In genomic region chr19:48719263-48720171, GRCh38 we compare ENCODE assay signal across 8 cellular contexts. TPM values are rescaled to one million over a fixed set of nuclear protein-coding genes. Genes with fewer than 3 reads are reported as not detected.
DNase-seq lines count a peak whose midpoint lies in the region; ATAC-seq and TF ChIP-seq lines count a peak whose summit lies in the region.

A gene with protein sequence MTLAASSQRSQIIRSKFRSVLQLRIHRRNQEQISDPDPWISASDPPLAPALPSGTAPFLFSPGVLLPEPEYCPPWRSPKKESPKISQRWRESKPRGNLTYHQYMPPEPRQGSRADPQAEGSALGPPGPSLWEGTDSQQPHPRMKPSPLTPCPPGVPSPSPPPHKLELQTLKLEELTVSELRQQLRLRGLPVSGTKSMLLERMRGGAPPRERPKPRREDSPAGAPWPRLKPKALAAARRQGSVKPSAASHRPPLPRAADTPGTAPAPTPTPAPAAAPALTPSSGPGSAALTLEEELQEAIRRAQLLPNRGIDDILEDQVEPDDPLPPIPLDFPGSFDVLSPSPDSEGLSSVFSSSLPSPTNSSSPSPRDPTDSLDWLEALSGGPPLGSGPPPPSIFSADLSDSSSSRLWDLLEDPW (minus strand): TSS chr19:48719725. CDS start chr19:48719031, 694 bp downstream.

- no peaks in the 10 kb centered on the region for H3K27me3 Mint-ChIP-seq in MCF 10A (ENCODE audit: insufficient read depth, unreplicated experiment)

- no TSS peak for BruUV-seq in MCF 10A (replicated peaks; lab: Mats Ljungman, UMichigan)

- peak in 4 of 5 donors; percentile 33 to 52 (median 47) for DNase-seq in heart left ventricle
- DNase-seq in Right ventricle myocardium superior, result no peak
- DNase-seq in MCF 10A (ENCODE audit: unreplicated experiment), result no peak
- no peak for DNase-seq in head of caudate nucleus
- no peak for DNase-seq in effector CD4-positive, alpha-beta T cell
- no peak for DNase-seq in Ammon's horn (ENCODE audit: low spot score)

- peak within 1 kb of the TSS; percentile 19 to 94 (median 87) for H3K27ac ChIP-seq in heart left ventricle

- WGBS in heart left ventricle, 4 donors, result 63 to 78% (median 71%) methylated on average over 27 to 33 of the region's 33 CpGs

- H3K4me1 ChIP-seq in heart left ventricle, result peaks cover 10 to 75% (median 48%) of the 10 kb centered on the region in 12 donors
- peaks cover 16% of the 10 kb centered on the region for H3K4me1 ChIP-seq in mononuclear cell (ENCODE audit: insufficient read depth, low read length)

- CTCF ChIA-PET in MCF 10A (lab: Yijun Ruan, JAX), result no interaction called here

- no peaks in the 10 kb centered on the region for H3K36me3 Mint-ChIP-seq in MCF 10A (ENCODE audit: insufficient read depth, unreplicated experiment)

- TF ChIP-seq CTCF in heart left ventricle (IDR thresholded peaks at IDR 0.05) (no peak), MCF 10A (IDR thresholded peaks at IDR 0.05; ENCODE audit: unreplicated experiment) (no peak)

- peaks cover 0 to 38% (median 10%) of the 10 kb centered on the region in 9 donors for H3K36me3 ChIP-seq in heart left ventricle

- peak within 1 kb of the TSS; percentile 30 for H3K27ac Mint-ChIP-seq in MCF 10A (ENCODE audit: low read depth, unreplicated experiment)

- no peak for TF ChIP-seq POLR2A in heart left ventricle (IDR thresholded peaks at IDR 0.05)

- H3K9me3 ChIP-seq in heart left ventricle, result no peaks in the 10 kb centered on the region
- no peaks in the 10 kb centered on the region for H3K9me3 ChIP-seq in mononuclear cell (ENCODE audit: low read depth, low read length)

- no peaks in the 10 kb centered on the region for H3K9me3 Mint-ChIP-seq in MCF 10A (ENCODE audit: unreplicated experiment)

- POLR2A ChIA-PET in MCF 10A (lab: Yijun Ruan, JAX), result no interaction called here

- H3K4me3 ChIP-seq in heart left ventricle (peak within 1 kb of the TSS in 11 of 12 donors; percentile 42 to 71 (median 62)), mononuclear cell (ENCODE audit: low read length) (peak within 1 kb of the TSS; percentile 45)

- ATAC-seq in heart left ventricle (peak in 1 of 4 donors; percentile 3), Right ventricle myocardium superior (ENCODE audit: poor library complexity) (no peak), HG03196 (IDR thresholded peaks at IDR 0.05; ENCODE audit: unreplicated experiment) (no peak)

- H3K27me3 ChIP-seq in heart left ventricle, result no peaks in the 10 kb centered on the region
- H3K27me3 ChIP-seq in mononuclear cell (ENCODE audit: insufficient read depth, low read length), result no peaks in the 10 kb centered on the region

- H3K4me1 Mint-ChIP-seq in MCF 10A (ENCODE audit: insufficient read depth, unreplicated experiment), result peaks cover 12% of the 10 kb centered on the region

- H3K4me3 Mint-ChIP-seq in MCF 10A (ENCODE audit: unreplicated experiment), result peak within 1 kb of the TSS; percentile 87

- intact Hi-C loops in heart left ventricle (cut with DNase I), result loop anchor here in 3 of 10 donors (5.0 to 10.0 kb wide), 3 partner anchors 45 to 75 kb away; partner anchors contain the start of genes CA11 (in 2 of the 3) and NTN5 (in 1 of the 3)
- intact Hi-C loops in Right ventricle myocardium superior (cut with DNase I), result no loop called here
- intact Hi-C loops in MCF 10A (cut with micrococcal nuclease), result no loop called here
- intact Hi-C loops in head of caudate nucleus (cut with DNase I), result no loop called here

RNA-seq across cellular contexts. Expression of the gene that starts here (rescaled TPM):
- total RNA-seq in heart left ventricle, result 1 to 10 TPM in 7 of 9 donors, under 1 TPM in 2; 0.65 to 5.5 (median 1.7) TPM
- polyA plus RNA-seq in heart left ventricle, result 1 to 10 TPM; 2.0 to 3.7 TPM
- 4.8 TPM for total RNA-seq in Right ventricle myocardium superior
- 0.22 and 0.65 TPM in 2 replicates for total RNA-seq in MCF 10A (2022)
- 0.10 TPM for total RNA-seq in mononuclear cell

Comparison
In these comparisons a context has a peak if more than half of its experiments do, and no peak if none do; other contexts are left out.
1. DNase-seq: peak in heart left ventricle (4 of 5); none in Right ventricle myocardium superior (single experiment), MCF 10A (single experiment), head of caudate nucleus (0 of 42), effector CD4-positive, alpha-beta T cell (single experiment) and Ammon's horn (single experiment).